7 cellular contexts compared by ENCODE assay signal in the genomic region with DNA sequence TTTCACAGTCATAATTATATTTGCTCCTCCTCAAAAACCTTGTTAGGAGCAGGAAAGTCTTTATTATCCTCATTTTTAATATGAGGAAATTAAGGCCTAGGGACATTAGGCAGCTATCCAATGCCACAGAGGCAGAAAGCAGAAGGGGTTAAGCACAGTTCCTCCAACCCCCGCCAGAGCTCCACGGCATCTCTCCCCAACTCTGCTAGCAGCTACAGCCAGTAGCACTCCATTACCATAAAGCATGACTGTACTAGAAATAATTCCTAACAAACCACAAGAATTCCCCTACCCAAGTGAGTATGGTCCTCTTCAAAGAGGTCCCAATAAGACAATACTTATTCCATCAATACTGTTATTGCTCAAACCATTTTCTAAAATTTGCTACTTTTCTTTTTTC. TPM values are rescaled to one million over a fixed set of nuclear protein-coding genes. Genes with fewer than 3 reads are reported as not detected.
A peak's percentile ranks its signal among the peaks of the same experiment; 100 is the strongest.
DNase-seq lines count a peak whose midpoint lies in the region; ATAC-seq and TF ChIP-seq lines count a peak whose summit lies in the region.

No MANE protein-coding gene starts in this region.

- intact Hi-C loops in sciatic nerve (cut with DNase I), result no loop called here

- no peak overlapping the region for H3K9ac ChIP-seq in fibroblast of lung (ENCODE audit: insufficient read depth, low read length)
- no peak overlapping the region for H3K9ac ChIP-seq in stomach smooth muscle (ENCODE audit: low read length in 2 of 2)

- no peaks in the 10 kb centered on the region for H3K9me3 ChIP-seq in fibroblast of lung (ENCODE audit: control insufficient read depth, insufficient read depth, low read depth, low read length)
- H3K9me3 ChIP-seq in stomach smooth muscle (ENCODE audit: control insufficient read depth in 2 of 2, low read length in 2 of 2), result no peaks in the 10 kb centered on the region

- in situ Hi-C loops in SK-MEL-5 (cut with HindIII; ENCODE audit: low pct_unique_long_range_greater_than_20kb, low sequenced_read_pairs), result no loop called here

- H3K4me3 ChIP-seq in fibroblast of lung (replicated peaks in 1 of 4; ENCODE audit: control extremely low read depth in 1 of 4, insufficient read depth in 1 of 4, low read depth in 3 of 4, low read length in 4 of 4) (no peak overlapping the region), stomach smooth muscle (ENCODE audit: low read length in 2 of 2) (no peak overlapping the region)

- H3K27ac ChIP-seq in fibroblast of lung (ENCODE audit: insufficient read depth, low read length) (peak overlapping the region; percentile 30), stomach smooth muscle (ENCODE audit: low read length) (peak overlapping the region; percentile 46)

- H3K36me3 ChIP-seq in fibroblast of lung (ENCODE audit: control insufficient read depth, insufficient read depth, low read length) (peaks cover 13% of the 10 kb centered on the region), stomach smooth muscle (ENCODE audit: control insufficient read depth in 2 of 2, insufficient read depth in 2 of 2, low read length in 2 of 2) (peaks cover 0 to 5% of the 10 kb centered on the region in 2 donors)

- no peak overlapping the region for H2AFZ ChIP-seq in fibroblast of lung (ENCODE audit: low read length)

- H3K27me3 ChIP-seq in fibroblast of lung (ENCODE audit: control insufficient read depth, insufficient read depth, low read length) (no peaks in the 10 kb centered on the region), stomach smooth muscle (ENCODE audit: control insufficient read depth in 1 of 2, insufficient read depth in 2 of 2, low read length in 2 of 2) (no peaks in the 10 kb centered on the region)

- H4K20me1 ChIP-seq in fibroblast of lung (ENCODE audit: control insufficient read depth, extremely low read depth, insufficient read depth, low read length), result no peaks in the 10 kb centered on the region

- DNase-seq in H4 (ENCODE audit: low spot score), result peak; percentile 75
- DNase-seq in SK-MEL-5 (ENCODE audit: low read depth, low spot score), result peak; percentile 36
- peak; percentile 78 to 92 for DNase-seq in fibroblast of lung (ENCODE audit: low read depth in 2 of 2)
- DNase-seq in iPS-NIHi11 (ENCODE audit: low spot score), result no peak
- DNase-seq in sciatic nerve (ENCODE audit: low spot score), result no peak
- DNase-seq in NCI-H2196 treated with DMSO at 0.1 percent for 48 hours (lab: John Stamatoyannopoulos, UW; ENCODE audit: unreplicated experiment), result no peak

- H3K4me1 ChIP-seq in fibroblast of lung (ENCODE audit: control insufficient read depth, extremely low read depth, insufficient read depth, low read length) (peaks cover 45% of the 10 kb centered on the region), stomach smooth muscle (ENCODE audit: control insufficient read depth, insufficient read depth, low read length) (peaks cover 59% of the 10 kb centered on the region)

- H3K4me2 ChIP-seq in fibroblast of lung (ENCODE audit: extremely low read depth, insufficient read depth, low read length), result peak overlapping the region; percentile 69

- no peak for ATAC-seq in sciatic nerve

- peaks cover 95% of the 10 kb centered on the region for H3K79me2 ChIP-seq in fibroblast of lung (ENCODE audit: control insufficient read depth, insufficient read depth, low read length)

- peak; percentile 32 to 58 for TF ChIP-seq CTCF in fibroblast of lung (conservative IDR thresholded peaks at IDR 0.05 in 1 of 2, IDR thresholded peaks at IDR 0.05 in 1 of 2; ENCODE audit: low read depth in 1 of 2, low read length in 2 of 2)

RNA-seq across cellular contexts. Expression of a gene that starts 9.8 kb away (rescaled TPM):
- total RNA-seq in H4 (2014; rRNA removed; shearing (Covaris generic)), result 49.6 and 57.7 TPM in 2 replicates
- total RNA-seq in SK-MEL-5 (2014; rRNA removed; shearing (Covaris generic)), result 6.3 and 7.7 TPM in 2 replicates
- polyA plus RNA-seq in SK-MEL-5 (2015; cell fraction: cytosol; rRNA removed), result 20.6 and 23.2 TPM in 2 replicates
- polyA plus RNA-seq in SK-MEL-5 (2015; cell fraction: nucleus; rRNA removed), result 4.9 and 5.5 TPM in 2 replicates
- total RNA-seq in fibroblast of lung (69.9 and 137 TPM in 2 replicates), sciatic nerve (87.4 TPM)
- 167 and 305 TPM in 2 replicates for polyA plus RNA-seq in fibroblast of lung
- polyA plus RNA-seq in fibroblast of lung (2012), result 103 and 232 TPM in 2 replicates
- polyA minus RNA-seq in fibroblast of lung (ENCODE audit: low replicate concordance), result 597 and 854 TPM in 2 replicates

Comparison
In these comparisons a context has a peak if more than half of its experiments do, and no peak if none do; other contexts are left out.
1. DNase-seq: peak in H4 (single experiment), SK-MEL-5 (single experiment) and fibroblast of lung (2 of 2); none in iPS-NIHi11 (single experiment), sciatic nerve (single experiment) and NCI-H2196 treated with DMSO at 0.1 percent for 48 hours (single experiment).